Comparison of ENCODE assay signal across 2 cellular contexts in genomic region chr1:17047924-17048323, GRCh38.
TF ChIP-seq lines count a peak whose summit lies in the region.

No MANE protein-coding gene starts in this region.

TF ChIP-seq in GM12891, 5 proteins besides CTCF, POLR2A, EP300 and RAD21:
- TF ChIP-seq SPI1 (IDR thresholded peaks at IDR 0.05; ENCODE audit: low read depth, low read length) (peak; percentile 22; the same call in 1 of the 2 replicates), TAF1 (IDR thresholded peaks at IDR 0.05; ENCODE audit: low read depth, low read length) (no peak), POLR2AphosphoS5 (IDR thresholded peaks at IDR 0.05; ENCODE audit: low read depth, low read length) (no peak)

TF ChIP-seq in K562, 482 proteins besides CTCF, POLR2A, EP300 and RAD21:
- TF ChIP-seq, protein P1, sequence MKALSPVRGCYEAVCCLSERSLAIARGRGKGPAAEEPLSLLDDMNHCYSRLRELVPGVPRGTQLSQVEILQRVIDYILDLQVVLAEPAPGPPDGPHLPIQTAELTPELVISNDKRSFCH (CRISPR knock-in tag; IDR thresholded peaks at IDR 0.05), result no peak
- TF ChIP-seq, protein P1 (tag; IDR thresholded peaks at IDR 0.05), result no peak
- TF ChIP-seq ZNF644 (tag; IDR thresholded peaks at IDR 0.05; ENCODE audit: low read depth) (no peak), ZNF347 (CRISPR knock-in tag; IDR thresholded peaks at IDR 0.05; ENCODE audit: low read depth) (no peak), EP400 (IDR thresholded peaks at IDR 0.05) (no peak)
